ENCODE assay signal across 10 cellular contexts in the genomic region with DNA sequence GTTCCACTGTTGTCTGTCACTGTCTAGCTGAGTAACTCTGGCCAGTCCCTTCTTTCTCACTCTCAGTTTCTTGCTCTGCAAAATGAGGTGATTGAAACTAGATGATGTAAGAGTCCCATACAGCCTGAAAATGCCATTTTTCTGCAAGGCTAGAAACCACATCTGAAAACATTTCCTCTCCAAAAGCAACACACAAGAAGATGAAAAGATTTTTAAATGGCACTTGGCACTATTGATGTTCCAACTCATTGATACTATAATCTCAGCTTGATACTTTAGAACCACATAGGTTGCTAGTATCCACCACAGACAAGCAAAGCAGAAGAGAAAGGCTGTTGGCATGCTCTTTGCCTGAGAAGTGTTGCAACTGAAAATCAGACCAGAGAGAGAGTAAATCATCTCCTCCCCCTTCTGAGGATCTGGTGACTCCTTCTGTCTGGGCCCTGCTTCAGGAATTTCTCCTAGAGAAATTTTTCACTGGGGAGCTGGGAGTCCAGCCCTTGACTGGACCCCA.
DNase-seq lines count a peak whose midpoint lies in the region; ATAC-seq and TF ChIP-seq lines count a peak whose summit lies in the region.
"Had no signal": no experiment of that assay in that cellular context is flagged by ENCODE, and none has a peak within 500 bp of the region (broad histone marks: within the 10 kb centered on the region; RNA-seq: fewer than 3 reads in every experiment).

No MANE protein-coding gene starts in this region.

- intact Hi-C loops in Right ventricle myocardium inferior (cut with DNase I): no loop called here
- intact Hi-C loops in left ventricle myocardium inferior (cut with micrococcal nuclease): no loop called here
- intact Hi-C loops in uterus (cut with DNase I; ENCODE audit: low total_unique reads): no loop called here

- TF ChIP-seq POLR2A in uterus (IDR thresholded peaks at IDR 0.05): no peak

- in situ Hi-C loops in astrocyte of the cerebellum (cut with HindIII; ENCODE audit: low sequenced_read_pairs): no loop called here

- no peaks in the 10 kb centered on the region for H3K4me1 ChIP-seq in left ventricle myocardium inferior
- H3K4me1 ChIP-seq in uterus: no peaks in the 10 kb centered on the region
- H3K4me1 ChIP-seq: A549, parathyroid adenoma had no signal

- H3K4me3 ChIP-seq in left ventricle myocardium inferior: no peak overlapping the region
- H3K4me3 ChIP-seq in astrocyte of the cerebellum (ENCODE audit: low read depth, low read length): no peak overlapping the region
- H3K4me3 ChIP-seq in uterus: no peak overlapping the region
- H3K4me3 ChIP-seq: A549 had no signal

- H3K36me3 ChIP-seq in left ventricle myocardium inferior (no peaks in the 10 kb centered on the region), uterus (no peaks in the 10 kb centered on the region)

- H3K9me3 ChIP-seq in left ventricle myocardium inferior (replicated peaks) (peaks cover 6% of the 10 kb centered on the region), uterus (no peaks in the 10 kb centered on the region)
- H3K9me3 ChIP-seq: A549 had no signal

- ATAC-seq in Right ventricle myocardium inferior: peak; percentile 88
- peak; percentile 90 for ATAC-seq in HG02970 (IDR thresholded peaks at IDR 0.05; ENCODE audit: low FRiP score, unreplicated experiment)
- ATAC-seq: A549 had no signal

- H3K27ac ChIP-seq in left ventricle myocardium inferior (replicated peaks): no peak overlapping the region
- H3K27ac ChIP-seq in uterus: peak overlapping the region in 1 of 2 donors; percentile 34
- H3K27ac ChIP-seq: A549, parathyroid adenoma had no signal

- DNase-seq in Right ventricle myocardium inferior (ENCODE audit: missing footprints) (no peak), left ventricle myocardium inferior (no peak), astrocyte of the cerebellum (ENCODE audit: low read depth) (peak; percentile 6), uterus (peak; percentile 17 to 57), retina (no peak), NCI-H2029 (lab: John Stamatoyannopoulos, UW) (no peak)
- no peak for DNase-seq in stimulated activated CD4-positive, alpha-beta T cell treated with anti-CD3 and anti-CD28 coated beads, Interleukin-4, amount 100 ng/mL, for 4 hours

- H3K27me3 ChIP-seq in left ventricle myocardium inferior (ENCODE audit: low read depth) (no peaks in the 10 kb centered on the region), uterus (no peaks in the 10 kb centered on the region)

- TF ChIP-seq CTCF in left ventricle myocardium inferior (IDR thresholded peaks at IDR 0.05; ENCODE audit: borderline replicate concordance) (no peak), astrocyte of the cerebellum (IDR thresholded peaks at IDR 0.05; ENCODE audit: low read depth, low read length, missing control alignments) (no peak), uterus (IDR thresholded peaks at IDR 0.05) (no peak)

Comparison
In these comparisons a context has a peak if more than half of its experiments do, and no peak if none do; other contexts are left out.
1. DNase-seq: peak in astrocyte of the cerebellum (single experiment) and uterus (2 of 2); none in Right ventricle myocardium inferior (single experiment), left ventricle myocardium inferior (single experiment), stimulated activated CD4-positive, alpha-beta T cell treated with anti-CD3 and anti-CD28 coated beads, Interleukin-4, amount 100 ng/mL, for 4 hours (0 of 2), retina (single experiment) and NCI-H2029 (single experiment).